In genomic region chr3:179016979-179017670, GRCh38 we compare ENCODE assay signal across 12 cellular contexts. TPM values are rescaled to one million over a fixed set of nuclear protein-coding genes. Genes with fewer than 3 reads are reported as not detected.
DNase-seq lines count a peak whose midpoint lies in the region; ATAC-seq, FAIRE-seq and TF ChIP-seq lines count a peak whose summit lies in the region.
"Had no signal": no experiment of that assay in that cellular context is flagged by ENCODE, and none has a peak within 500 bp of the region (broad histone marks: within the 10 kb centered on the region; RNA-seq: fewer than 3 reads in every experiment).

No MANE protein-coding gene starts in this region.

- TF ChIP-seq EP300 in HepG2 (IDR thresholded peaks at IDR 0.05; ENCODE audit: low read depth in 2 of 2, low read length in 2 of 2) (no peak), HepG2 (CRISPR knock-in tag; IDR thresholded peaks at IDR 0.05; ENCODE audit: borderline replicate concordance) (no peak)

- no peaks in the 10 kb centered on the region for H4K20me1 ChIP-seq in HepG2 (ENCODE audit: insufficient read depth, low read length)

- H3K27me3 Mint-ChIP-seq in CD4-positive, CD25-positive, alpha-beta regulatory T cell, result peaks cover 4% of the 10 kb centered on the region
- no peaks in the 10 kb centered on the region for H3K27me3 Mint-ChIP-seq in T-cell

- no TSS peak for BruUV-seq in HepG2 (replicated peaks; lab: Mats Ljungman, UMichigan)

- 78% methylated on average over 9 of the region's 9 CpGs for WGBS in prostate gland
- 94% methylated on average over 9 of the region's 9 CpGs for WGBS in HepG2 (ENCODE audit: low lambda C conversion rate)

- no peak for TF ChIP-seq POLR2A in prostate gland (IDR thresholded peaks at IDR 0.05)
- TF ChIP-seq POLR2A in erythroblast (IDR thresholded peaks at IDR 0.05; ENCODE audit: low read length), result no peak
- no peak for TF ChIP-seq POLR2A in HepG2 (IDR thresholded peaks at IDR 0.05; ENCODE audit: insufficient read depth in 1 of 2, low read depth in 2 of 2, low read length in 2 of 2)

- no peaks in the 10 kb centered on the region for H3K79me2 ChIP-seq in HepG2 (ENCODE audit: insufficient read depth, low read length)

- H3K9me3 ChIP-seq in CD4-positive, CD25-positive, alpha-beta regulatory T cell (ENCODE audit: control insufficient read depth in 2 of 2, low read length in 2 of 2), result no peaks in the 10 kb centered on the region
- H3K9me3 ChIP-seq in prostate gland (no peaks in the 10 kb centered on the region), HepG2 (ENCODE audit: low read length) (no peaks in the 10 kb centered on the region)
- H3K9me3 ChIP-seq: heart left ventricle had no signal

- intact Hi-C loops in prostate gland (cut with DNase I), result loop anchor here (5.0 to 10.0 kb wide), 2 partner anchors 88 to 130 kb away; partner anchors contain the start of gene PIK3CA
- intact Hi-C loops in HepG2 (cut with micrococcal nuclease; ENCODE audit: unreplicated experiment), result loop anchor here (5.0 kb wide), 1 partner anchor 80 kb away; no protein-coding TSS in a partner anchor

- DNase-seq in CD4-positive, CD25-positive, alpha-beta regulatory T cell, result peak in 1 of 3 donors; percentile 23
- no peak for DNase-seq in T-cell
- no peak for DNase-seq in prostate gland (ENCODE audit: low spot score)
- DNase-seq in NCI-H2227 treated with DMSO at 0.1 percent for 48 hours (lab: John Stamatoyannopoulos, UW), result no peak
- no peak for DNase-seq in erythroblast (lab: John Stamatoyannopoulos, UW)
- no peak for DNase-seq in HepG2 (ENCODE audit: low spot score)
- DNase-seq: heart left ventricle; KG1; occipital lobe; stimulated activated naive CD8-positive, alpha-beta T cell treated with anti-CD3 and anti-CD28 coated beads, Interleukin-15, amount 100 ng/mL, for 72 hours had no signal

- H3K36me3 ChIP-seq in CD4-positive, CD25-positive, alpha-beta regulatory T cell (ENCODE audit: control insufficient read depth, insufficient read depth, low read length), result no peaks in the 10 kb centered on the region
- H3K36me3 ChIP-seq in prostate gland, result no peaks in the 10 kb centered on the region
- no peaks in the 10 kb centered on the region; a peak in 1 of 5 replicates for H3K36me3 ChIP-seq in HepG2 (replicated peaks in 1 of 2; ENCODE audit: control insufficient read depth in 1 of 2, insufficient read depth in 2 of 2, low read length in 2 of 2)

- in situ Hi-C loops in HepG2 (cut with HindIII; ENCODE audit: extremely low pct_ligation_motif_present, low pct_unique_long_range_greater_than_20kb), result loop anchor here (5.0 kb wide), 1 partner anchor 305 kb away; the partner anchor contains the start of gene ZNF639

- FAIRE-seq in HepG2 (lab: Jason Lieb, UNC), result no peak

- no peaks in the 10 kb centered on the region for H3K27me3 ChIP-seq in CD4-positive, CD25-positive, alpha-beta regulatory T cell (ENCODE audit: control insufficient read depth, insufficient read depth, low read length)
- H3K27me3 ChIP-seq in prostate gland (replicated peaks; ENCODE audit: insufficient read depth) (no peaks in the 10 kb centered on the region), HepG2 (ENCODE audit: control insufficient read depth in 1 of 2, insufficient read depth in 2 of 2, low read length in 2 of 2) (no peaks in the 10 kb centered on the region)
- H3K27me3 ChIP-seq: heart left ventricle had no signal

- H3K9me3 Mint-ChIP-seq in CD4-positive, CD25-positive, alpha-beta regulatory T cell, result no peaks in the 10 kb centered on the region
- no peaks in the 10 kb centered on the region for H3K9me3 Mint-ChIP-seq in T-cell
- H3K9me3 Mint-ChIP-seq: stimulated activated naive CD8-positive, alpha-beta T cell treated with anti-CD3 and anti-CD28 coated beads, Interleukin-15, amount 100 ng/mL, for 72 hours had no signal

- H3K4me3 Mint-ChIP-seq in CD4-positive, CD25-positive, alpha-beta regulatory T cell, result peak overlapping the region; percentile 20 to 85 (median 62)
- H3K4me3 Mint-ChIP-seq in T-cell, result peak overlapping the region; percentile 22 to 62 (median 51)
- H3K4me3 Mint-ChIP-seq: stimulated activated naive CD8-positive, alpha-beta T cell treated with anti-CD3 and anti-CD28 coated beads, Interleukin-15, amount 100 ng/mL, for 72 hours had no signal

- TF ChIP-seq CTCF in prostate gland (IDR thresholded peaks at IDR 0.05) (no peak), HepG2 (CRISPR knock-in tag; IDR thresholded peaks at IDR 0.05) (no peak)

- no peak overlapping the region for H3K27ac ChIP-seq in CD4-positive, CD25-positive, alpha-beta regulatory T cell (ENCODE audit: insufficient read depth, low read length, poor library complexity, severe bottlenecking)
- H3K27ac ChIP-seq in prostate gland, result no peak overlapping the region
- no peak overlapping the region for H3K27ac ChIP-seq in HepG2 (ENCODE audit: extremely low read length, insufficient read depth, low read length)
- H3K27ac ChIP-seq: heart left ventricle had no signal

- H3K9ac ChIP-seq in HepG2 (ENCODE audit: insufficient read depth, low read depth, low read length), result no peak overlapping the region

- H3K4me1 ChIP-seq in CD4-positive, CD25-positive, alpha-beta regulatory T cell (ENCODE audit: control insufficient read depth, insufficient read depth, low read length, poor library complexity, severe bottlenecking), result peaks cover 5% of the 10 kb centered on the region
- H3K4me1 ChIP-seq in prostate gland (replicated peaks), result no peaks in the 10 kb centered on the region
- H3K4me1 ChIP-seq in HepG2 (ENCODE audit: insufficient read depth, low read length), result peaks cover 6% of the 10 kb centered on the region; the same call in 1 of the 2 replicates

- H3K4me2 ChIP-seq in HepG2 (ENCODE audit: low read depth, low read length), result no peak overlapping the region

- no peak for TF ChIP-seq RAD21 in HepG2 (CRISPR knock-in tag; IDR thresholded peaks at IDR 0.05)

- peak in 1 of 2 donors; percentile 11 for ATAC-seq in CD4-positive, CD25-positive, alpha-beta regulatory T cell (ENCODE audit: low read depth in 2 of 2)
- ATAC-seq in GM19035 (IDR thresholded peaks at IDR 0.05; ENCODE audit: unreplicated experiment) (peak; percentile 74), HG02943 (IDR thresholded peaks at IDR 0.05; ENCODE audit: low read depth, unreplicated experiment) (peak; percentile 59), T-cell (replicated peaks in 1 of 4) (no peak), HepG2 (no peak)
- ATAC-seq: heart left ventricle; stimulated activated naive CD8-positive, alpha-beta T cell treated with anti-CD3 and anti-CD28 coated beads, Interleukin-15, amount 100 ng/mL, for 72 hours had no signal

- CTCF ChIA-PET in T-cell (lab: Charles Lee) (interaction anchor here in 1 of 2 donors (0.6 to 1.6 kb wide), 2 partner anchors 83 to 304 kb away, joined by 3 to 7 read pairs; no protein-coding TSS in a partner anchor), HepG2 (lab: Yijun Ruan, JAX; ENCODE audit: low intra/inter-chr PET ratio, low total read pairs) (no interaction called here)

- POLR2A ChIA-PET in T-cell (lab: Charles Lee), result no interaction called here
- POLR2A ChIA-PET in HepG2 (lab: Yijun Ruan, JAX), result no interaction called here

- peak overlapping the region in 2 of 3 donors; percentile 21 to 42 for H3K27ac Mint-ChIP-seq in CD4-positive, CD25-positive, alpha-beta regulatory T cell
- peak overlapping the region; percentile 63 to 71 for H3K27ac Mint-ChIP-seq in T-cell
- H3K27ac Mint-ChIP-seq: stimulated activated naive CD8-positive, alpha-beta T cell treated with anti-CD3 and anti-CD28 coated beads, Interleukin-15, amount 100 ng/mL, for 72 hours had no signal

- peaks cover 7% of the 10 kb centered on the region for H3K36me3 Mint-ChIP-seq in CD4-positive, CD25-positive, alpha-beta regulatory T cell
- H3K36me3 Mint-ChIP-seq in T-cell, result no peaks in the 10 kb centered on the region

- H2AFZ ChIP-seq in HepG2 (ENCODE audit: low read length), result no peak overlapping the region

- H3K4me3 ChIP-seq in CD4-positive, CD25-positive, alpha-beta regulatory T cell (ENCODE audit: low read depth, low read length), result peak overlapping the region; percentile 75
- H3K4me3 ChIP-seq in prostate gland, result no peak overlapping the region
- no peak overlapping the region for H3K4me3 ChIP-seq in HepG2 (replicated peaks in 1 of 3; ENCODE audit: insufficient read depth in 1 of 3, low read depth in 2 of 3, low read length in 3 of 3)
- H3K4me3 ChIP-seq: heart left ventricle had no signal

- H3K4me1 Mint-ChIP-seq in CD4-positive, CD25-positive, alpha-beta regulatory T cell, result peaks cover 23 to 39% (median 30%) of the 10 kb centered on the region in 4 donors
- H3K4me1 Mint-ChIP-seq in T-cell, result peaks cover 39 to 56% (median 41%) of the 10 kb centered on the region in 3 donors

TF ChIP-seq in HepG2, 621 proteins besides CTCF, POLR2A, EP300 and RAD21:
- no peak for TF ChIP-seq ZNF446 (CRISPR knock-in tag; IDR thresholded peaks at IDR 0.05)
- TF ChIP-seq NCOR1 (IDR thresholded peaks at IDR 0.05; ENCODE audit: borderline replicate concordance, low read length), result no peak
- TF ChIP-seq U2AF1 (optimal IDR thresholded peaks at IDR 0.05; ENCODE audit: low read depth, low read length), result no peak

RNA-seq across cellular contexts. Expression of gene ZMAT3, which starts 54.5 kb away (rescaled TPM):
- total RNA-seq in CD4-positive, CD25-positive, alpha-beta regulatory T cell, result 18.1 TPM
- polyA plus RNA-seq in CD4-positive, CD25-positive, alpha-beta regulatory T cell, result 10 to 100 TPM; 10.1 to 17.6 (median 14.2) TPM
- 10 to 100 TPM; 17.6 to 24.2 (median 19.6) TPM for total RNA-seq in T-cell
- total RNA-seq in prostate gland, result 10 to 100 TPM; 15.1 to 21.3 TPM
- 11.4 and 19.4 TPM in 2 replicates for total RNA-seq in HepG2 (2016; rRNA removed; fragmentation: Illumina TruSeq; extraction: Trizol)
- total RNA-seq in HepG2 (2016; cell fraction: cytosol; rRNA removed; fragmentation: Illumina TruSeq; extraction: Trizol; ENCODE audit: low read depth), result 0.91 and 1.2 TPM in 2 replicates
- total RNA-seq in HepG2 (2016; cell fraction: insoluble cytoplasmic fraction; rRNA removed; fragmentation: Illumina TruSeq; extraction: Trizol), result 10.6 and 18.6 TPM in 2 replicates
- 6.8 and 7.8 TPM in 2 replicates for total RNA-seq in HepG2 (2016; cell fraction: membrane; rRNA removed; fragmentation: Illumina TruSeq; extraction: Trizol)
- 17.8 and 18.6 TPM in 2 replicates for total RNA-seq in HepG2 (2016; cell fraction: nucleus; rRNA removed; fragmentation: Illumina TruSeq; extraction: Trizol)
- polyA plus RNA-seq in HepG2 (2011; rRNA removed), result 9.7 and 11.7 TPM in 2 replicates
- polyA plus RNA-seq in HepG2 (2011; cell fraction: cytosol; rRNA removed), result 7.1 and 7.5 TPM in 2 replicates
- 7.9 and 8.6 TPM in 2 replicates for polyA plus RNA-seq in HepG2 (2011; cell fraction: nucleus; rRNA removed)
- polyA plus RNA-seq in HepG2 (2012), result 7.2 and 8.8 TPM in 2 replicates
- polyA plus RNA-seq in HepG2 (2016; cell fraction: cytosol; fragmentation: Illumina TruSeq; extraction: Trizol; ENCODE audit: low read depth), result 0.79 and 1.1 TPM in 2 replicates
- polyA plus RNA-seq in HepG2 (2016; cell fraction: insoluble cytoplasmic fraction; fragmentation: Illumina TruSeq; extraction: Trizol; ENCODE audit: low read depth), result 19.4 and 19.5 TPM in 2 replicates
- 3.4 and 3.7 TPM in 2 replicates for polyA plus RNA-seq in HepG2 (2016; cell fraction: membrane; fragmentation: Illumina TruSeq; extraction: Trizol; ENCODE audit: low read depth)
- 16.4 and 17.0 TPM in 2 replicates for polyA plus RNA-seq in HepG2 (2016; cell fraction: nucleus; fragmentation: Illumina TruSeq; extraction: Trizol; ENCODE audit: insufficient read depth, low read depth)
- 24.1 and 69.6 TPM in 2 replicates for polyA minus RNA-seq in HepG2 (2011; rRNA and poly(A)+ RNA removed; ENCODE audit: low replicate concordance)
- polyA minus RNA-seq in HepG2 (2011; cell fraction: cytosol; rRNA and poly(A)+ RNA removed), result 25.8 and 27.9 TPM in 2 replicates
- 35.3 and 38.0 TPM in 2 replicates for polyA minus RNA-seq in HepG2 (2011; cell fraction: nucleus; rRNA and poly(A)+ RNA removed)

Comparison
In these comparisons a context has a peak if more than half of its experiments do, and no peak if none do; other contexts are left out.
1. ATAC-seq: peak in GM19035 (single experiment) and HG02943 (single experiment); none in T-cell (0 of 4) and HepG2 (single experiment).